22 cellular contexts compared by ENCODE assay signal in the genomic region with DNA sequence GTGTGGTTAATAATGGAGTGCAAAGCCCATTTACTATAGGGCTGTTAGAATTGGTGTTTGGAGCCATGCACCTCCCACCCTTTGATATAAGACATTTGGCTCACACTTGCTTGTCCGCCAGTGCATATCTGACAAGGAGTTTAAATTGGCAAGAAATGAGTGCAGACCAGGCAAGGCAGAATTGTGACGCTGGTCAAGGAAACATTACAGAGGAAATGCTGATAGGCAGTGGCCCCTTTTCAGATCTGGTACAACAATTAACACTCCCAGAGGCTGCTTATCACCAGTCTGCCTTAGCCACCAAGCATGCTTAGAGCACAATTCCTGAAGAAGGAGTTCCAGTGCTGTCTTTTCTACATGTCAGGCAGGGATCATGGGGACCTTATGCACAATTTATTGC. TPM values are rescaled to one million over a fixed set of nuclear protein-coding genes. Genes with fewer than 3 reads are reported as not detected.
"Had no signal": no experiment of that assay in that cellular context is flagged by ENCODE, and none has a peak within 500 bp of the region (broad histone marks: within the 10 kb centered on the region; RNA-seq: fewer than 3 reads in every experiment).

No MANE protein-coding gene starts in this region.

- H3K27ac Mint-ChIP-seq: activated CD4-positive, alpha-beta memory T cell treated with anti-CD3 and anti-CD28 coated beads for 36 hours; activated CD8-positive, alpha-beta memory T cell treated with anti-CD3 and anti-CD28 coated beads, Interleukin-2, amount 10 ng/mL, durations not matched to agents 7 days and 5 days; activated naive CD4-positive, alpha-beta T cell treated with anti-CD3 and anti-CD28 coated beads, Interleukin-2, amount 50 U/mL, for 24 hours; stimulated activated naive B cell treated with anti-CD40 and anti-IgM and Interleukin-4, amounts not matched to agents 10 μg/mL and 1 μg/mL and 100 μg/mL, for 72 hours had no signal

- H2AFZ ChIP-seq: parathyroid adenoma had no signal

- H3K79me2 ChIP-seq: parathyroid adenoma had no signal

- H3K27me3 ChIP-seq: tibial nerve, uterus had no signal

- H3K36me3 Mint-ChIP-seq: activated CD4-positive, alpha-beta memory T cell treated with anti-CD3 and anti-CD28 coated beads for 36 hours; activated CD8-positive, alpha-beta memory T cell treated with anti-CD3 and anti-CD28 coated beads, Interleukin-2, amount 10 ng/mL, durations not matched to agents 7 days and 5 days; activated naive CD4-positive, alpha-beta T cell treated with anti-CD3 and anti-CD28 coated beads, Interleukin-2, amount 50 U/mL, for 24 hours; stimulated activated naive B cell treated with anti-CD40 and anti-IgM and Interleukin-4, amounts not matched to agents 10 μg/mL and 1 μg/mL and 100 μg/mL, for 72 hours had no signal

- FAIRE-seq: colon, keratinocyte had no signal

- ATAC-seq: activated CD8-positive, alpha-beta memory T cell treated with anti-CD3 and anti-CD28 coated beads, Interleukin-2, amount 10 ng/mL, durations not matched to agents 7 days and 5 days; esophagus mucosa; stimulated activated naive B cell treated with anti-CD40 and anti-IgM and Interleukin-4, amounts not matched to agents 10 μg/mL and 1 μg/mL and 100 μg/mL, for 72 hours had no signal

- DNase-seq: activated CD4-positive, alpha-beta memory T cell treated with anti-CD3 and anti-CD28 coated beads for 36 hours; activated CD8-positive, alpha-beta memory T cell treated with anti-CD3 and anti-CD28 coated beads, Interleukin-2, amount 10 ng/mL, durations not matched to agents 7 days and 5 days; activated T-cell treated with anti-CD3 and anti-CD28 coated beads, Interleukin-2, amount 50 U/mL, for 1 hour; caudate nucleus; hippocampal formation; stimulated activated CD4-positive, alpha-beta T cell treated with anti-CD3 and anti-CD28 coated beads, Interleukin-15, amount 100 ng/mL, for 24 hours; stimulated activated CD4-positive, alpha-beta T cell treated with anti-CD3 and anti-CD28 coated beads, Interleukin-4, amount 100 ng/mL, for 1 hour; stimulated activated naive B cell treated with anti-CD40 and anti-IgM and Interleukin-4, amounts not matched to agents 10 μg/mL and 1 μg/mL and 100 μg/mL, for 72 hours; uterus; WERI-Rb-1 had no signal

- H3K36me3 ChIP-seq: tibial nerve, uterus, WERI-Rb-1 had no signal

- H3K4me3 ChIP-seq: tibial nerve, uterus had no signal

- H3K9me3 Mint-ChIP-seq: activated CD4-positive, alpha-beta memory T cell treated with anti-CD3 and anti-CD28 coated beads for 36 hours; activated naive CD4-positive, alpha-beta T cell treated with anti-CD3 and anti-CD28 coated beads, Interleukin-2, amount 50 U/mL, for 24 hours; stimulated activated naive B cell treated with anti-CD40 and anti-IgM and Interleukin-4, amounts not matched to agents 10 μg/mL and 1 μg/mL and 100 μg/mL, for 72 hours had no signal

- H3K27me3 Mint-ChIP-seq: activated CD4-positive, alpha-beta memory T cell treated with anti-CD3 and anti-CD28 coated beads for 36 hours; activated naive CD4-positive, alpha-beta T cell treated with anti-CD3 and anti-CD28 coated beads, Interleukin-2, amount 50 U/mL, for 24 hours; stimulated activated naive B cell treated with anti-CD40 and anti-IgM and Interleukin-4, amounts not matched to agents 10 μg/mL and 1 μg/mL and 100 μg/mL, for 72 hours had no signal

- H3K4me3 Mint-ChIP-seq: activated CD4-positive, alpha-beta memory T cell treated with anti-CD3 and anti-CD28 coated beads for 36 hours; activated CD8-positive, alpha-beta memory T cell treated with anti-CD3 and anti-CD28 coated beads, Interleukin-2, amount 10 ng/mL, durations not matched to agents 7 days and 5 days; activated naive CD4-positive, alpha-beta T cell treated with anti-CD3 and anti-CD28 coated beads, Interleukin-2, amount 50 U/mL, for 24 hours; neural crest cell; stimulated activated naive B cell treated with anti-CD40 and anti-IgM and Interleukin-4, amounts not matched to agents 10 μg/mL and 1 μg/mL and 100 μg/mL, for 72 hours had no signal

- H3K4me1 ChIP-seq: parathyroid adenoma, uterus had no signal

- H3K9me3 ChIP-seq: tibial nerve, uterus had no signal

- H3K4me1 Mint-ChIP-seq: activated CD8-positive, alpha-beta memory T cell treated with anti-CD3 and anti-CD28 coated beads, Interleukin-2, amount 10 ng/mL, durations not matched to agents 7 days and 5 days; activated naive CD4-positive, alpha-beta T cell treated with anti-CD3 and anti-CD28 coated beads, Interleukin-2, amount 50 U/mL, for 24 hours had no signal

- H3K27ac ChIP-seq: parathyroid adenoma, tibial nerve, uterus, WERI-Rb-1 had no signal

RNA-seq across cellular contexts. Expression of a gene that starts 35.3 kb away (rescaled TPM):
- total RNA-seq: activated CD4-positive, alpha-beta memory T cell treated with anti-CD3 and anti-CD28 coated beads for 36 hours; activated CD8-positive, alpha-beta memory T cell treated with anti-CD3 and anti-CD28 coated beads, Interleukin-2, amount 10 ng/mL, durations not matched to agents 7 days and 5 days; mesenteric fat pad; myocyte; renal cortical epithelial cell; skeletal muscle tissue; subcutaneous adipose tissue; tibial nerve had no signal
- polyA plus RNA-seq: keratinocyte had no signal
